Comparison of ENCODE assay signal across 25 cellular contexts in the genomic region with DNA sequence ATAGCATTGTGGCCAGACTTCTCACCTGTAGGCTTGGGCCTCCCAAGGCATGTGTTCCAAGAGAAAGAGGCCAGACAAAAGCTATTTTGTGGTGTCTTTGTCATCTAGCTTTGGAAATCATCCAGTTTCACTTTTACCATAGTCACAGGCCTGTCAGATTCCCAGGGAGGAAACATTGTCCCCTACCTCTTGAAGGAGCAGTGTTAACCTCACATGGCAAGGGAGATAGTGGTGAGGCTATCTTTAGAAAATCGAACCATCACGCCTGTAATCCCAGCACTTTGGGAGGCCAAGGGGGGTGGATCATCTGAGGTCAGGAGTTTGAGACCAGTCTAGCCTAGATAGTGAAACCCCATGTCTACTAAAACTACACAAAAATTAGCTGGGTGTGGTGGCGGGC.
"Had no signal": no experiment of that assay in that cellular context is flagged by ENCODE, and none has a peak within 500 bp of the region (broad histone marks: within the 10 kb centered on the region; RNA-seq: fewer than 3 reads in every experiment).

No MANE protein-coding gene starts in this region.

- H3K27me3 ChIP-seq: brain microvascular endothelial cell, cardiac muscle cell, MG63 had no signal

- H3K4me1 Mint-ChIP-seq: activated CD4-positive, alpha-beta T cell treated with anti-CD3 and anti-CD28 coated beads, Interleukin-2, amount 10 ng/mL, durations not matched to agents 7 days and 5 days had no signal

- DNase-seq: activated CD4-positive, alpha-beta memory T cell treated with anti-CD3 and anti-CD28 coated beads for 36 hours; activated CD4-positive, alpha-beta T cell treated with anti-CD3 and anti-CD28 coated beads, Interleukin-2, amount 10 ng/mL, durations not matched to agents 7 days and 5 days; activated CD4-positive, CD25-positive, alpha-beta regulatory T cell; activated CD8-positive, alpha-beta memory T cell treated with anti-CD3 and anti-CD28 coated beads for 24 hours; activated effector memory CD4-positive, alpha-beta T cell treated with anti-CD3 and anti-CD28 coated beads, Interleukin-2, amount 50 U/mL, for 16 hours; activated naive CD4-positive, alpha-beta T cell treated with anti-CD3 and anti-CD28 coated beads for 36 hours; activated T-cell treated with anti-CD3 and anti-CD28 coated beads, Interleukin-2, amount 50 U/mL, for 4 hours; amygdala; brain microvascular endothelial cell; cerebellar nuclear complex; MG63; NCI-H1048; NCI-H146; NCI-H187 treated with DMSO at 0.1 percent for 48 hours; NCI-H2081 treated with DMSO at 0.1 percent for 48 hours; NCI-H446; NCI-H524; T-cell; T-helper 2 cell; T1000 had no signal

- H3K9me3 ChIP-seq: MG63 had no signal

- H3K36me3 Mint-ChIP-seq: activated CD4-positive, alpha-beta memory T cell treated with anti-CD3 and anti-CD28 coated beads for 36 hours; activated naive CD8-positive, alpha-beta T cell; T-cell had no signal

- ATAC-seq: activated T-cell treated with anti-CD3 and anti-CD28 coated beads, Interleukin-2, amount 50 U/mL, for 4 hours; Right ventricle myocardium inferior; T-cell had no signal

- FAIRE-seq: TTC549 had no signal

- H3K27ac Mint-ChIP-seq: activated CD4-positive, alpha-beta memory T cell treated with anti-CD3 and anti-CD28 coated beads for 36 hours; activated CD4-positive, alpha-beta T cell treated with anti-CD3 and anti-CD28 coated beads, Interleukin-2, amount 10 ng/mL, durations not matched to agents 7 days and 5 days; activated naive CD4-positive, alpha-beta T cell treated with anti-CD3 and anti-CD28 coated beads for 36 hours; activated naive CD8-positive, alpha-beta T cell; T-cell had no signal

- H3K4me3 Mint-ChIP-seq: activated CD4-positive, alpha-beta memory T cell treated with anti-CD3 and anti-CD28 coated beads for 36 hours; activated CD4-positive, alpha-beta T cell treated with anti-CD3 and anti-CD28 coated beads, Interleukin-2, amount 10 ng/mL, durations not matched to agents 7 days and 5 days; activated naive CD4-positive, alpha-beta T cell treated with anti-CD3 and anti-CD28 coated beads for 36 hours; activated naive CD8-positive, alpha-beta T cell; activated T-cell treated with anti-CD3 and anti-CD28 coated beads, Interleukin-2, amount 50 U/mL, for 4 hours; T-cell had no signal

- H3K4me3 ChIP-seq: cardiac muscle cell, MG63, SK-N-MC had no signal

- H3K9me3 Mint-ChIP-seq: activated CD4-positive, alpha-beta memory T cell treated with anti-CD3 and anti-CD28 coated beads for 36 hours; activated CD4-positive, alpha-beta T cell treated with anti-CD3 and anti-CD28 coated beads, Interleukin-2, amount 10 ng/mL, durations not matched to agents 7 days and 5 days; activated naive CD4-positive, alpha-beta T cell treated with anti-CD3 and anti-CD28 coated beads for 36 hours; activated T-cell treated with anti-CD3 and anti-CD28 coated beads, Interleukin-2, amount 50 U/mL, for 4 hours; T-cell had no signal

- H3K27ac ChIP-seq: brain microvascular endothelial cell, cardiac muscle cell, SK-N-MC had no signal

- H3K36me3 ChIP-seq: brain microvascular endothelial cell, cardiac muscle cell, MG63 had no signal
